ENCODE assay signal across 8 cellular contexts in the genomic region with DNA sequence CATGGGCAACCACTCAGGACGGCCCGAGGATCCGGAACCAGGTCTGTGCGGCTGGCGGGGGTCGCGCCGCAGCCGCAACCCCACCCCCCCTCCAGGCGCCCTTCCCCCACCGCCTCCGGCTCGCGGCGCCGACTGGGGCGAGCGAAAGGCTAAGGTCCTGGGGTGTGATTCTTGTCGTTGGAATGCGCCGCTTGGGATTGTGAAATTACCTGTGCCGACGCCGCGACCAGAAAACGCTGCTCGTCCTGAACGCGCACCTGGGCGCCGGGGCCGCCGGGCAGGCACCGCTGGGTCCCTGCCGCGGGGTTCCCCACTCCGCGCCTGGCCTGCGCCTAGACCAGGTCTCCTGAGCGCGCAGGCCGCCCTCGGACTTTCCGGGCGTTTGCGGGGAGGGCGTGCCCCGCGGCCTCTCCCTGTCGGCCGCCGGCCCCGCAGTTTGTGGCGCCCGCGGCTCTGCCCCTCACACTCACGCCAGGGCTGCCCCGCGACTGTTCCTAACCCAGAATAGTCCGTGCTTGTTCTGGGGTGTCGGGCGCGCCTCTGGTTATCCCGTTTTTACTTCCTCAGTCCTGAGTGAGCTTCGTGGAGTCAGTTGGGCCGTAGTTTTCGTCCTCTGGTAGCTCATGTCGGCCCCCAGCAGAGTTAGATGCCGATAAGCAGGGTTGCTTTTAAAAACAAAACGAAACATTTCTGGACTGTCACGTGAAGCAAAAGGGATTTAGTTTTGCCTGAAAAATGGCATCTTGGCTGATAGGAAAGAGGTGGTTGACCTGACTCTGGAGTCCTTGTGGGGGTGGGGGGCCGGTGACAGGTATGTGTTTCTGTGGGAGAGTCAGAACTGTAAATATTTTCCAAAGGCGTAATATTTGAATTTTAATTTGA.
A peak's percentile ranks its signal among the peaks of the same experiment; 100 is the strongest.
DNase-seq lines count a peak whose midpoint lies in the region; ATAC-seq lines count a peak whose summit lies in the region.

No MANE protein-coding gene starts in this region.

- H3K27ac ChIP-seq in caudate nucleus (ENCODE audit: low read depth, low read length): peak overlapping the region; percentile 27

- ATAC-seq in GM18867 (IDR thresholded peaks at IDR 0.05; ENCODE audit: unreplicated experiment) (peak; percentile 31), HG03064 (IDR thresholded peaks at IDR 0.05; ENCODE audit: low read depth, unreplicated experiment) (peak; percentile 18), left lobe of liver (peak; percentile 49)

- DNase-seq in AG08396 (ENCODE audit: low spot score) (peak; percentile 71), RPMI8226 (peak; percentile 48), caudate nucleus (lab: John Stamatoyannopoulos, UW) (peak in 5 of 61 donors; percentile 5 to 57 (median 37)), left lobe of liver (ENCODE audit: low spot score) (no peak), NCI-H128 (lab: John Stamatoyannopoulos, UW; ENCODE audit: unreplicated experiment) (no peak)
- DNase-seq in stimulated activated CD8-positive, alpha-beta memory T cell treated with anti-CD3 and anti-CD28 coated beads, Interleukin-15, amount 100 ng/mL, for 24 hours (ENCODE audit: low read depth): peak; percentile 8

Comparison
In these comparisons a context has a peak if more than half of its experiments do, and no peak if none do; other contexts are left out.
1. DNase-seq: peak in AG08396 (single experiment), RPMI8226 (single experiment) and stimulated activated CD8-positive, alpha-beta memory T cell treated with anti-CD3 and anti-CD28 coated beads, Interleukin-15, amount 100 ng/mL, for 24 hours (single experiment); none in left lobe of liver (single experiment) and NCI-H128 (single experiment).
2. Peak in every context shown above with its lines, with median percentiles within 50 percentile points of each other: ATAC-seq.